ENCODE assay signal across 10 cellular contexts in the genomic region with DNA sequence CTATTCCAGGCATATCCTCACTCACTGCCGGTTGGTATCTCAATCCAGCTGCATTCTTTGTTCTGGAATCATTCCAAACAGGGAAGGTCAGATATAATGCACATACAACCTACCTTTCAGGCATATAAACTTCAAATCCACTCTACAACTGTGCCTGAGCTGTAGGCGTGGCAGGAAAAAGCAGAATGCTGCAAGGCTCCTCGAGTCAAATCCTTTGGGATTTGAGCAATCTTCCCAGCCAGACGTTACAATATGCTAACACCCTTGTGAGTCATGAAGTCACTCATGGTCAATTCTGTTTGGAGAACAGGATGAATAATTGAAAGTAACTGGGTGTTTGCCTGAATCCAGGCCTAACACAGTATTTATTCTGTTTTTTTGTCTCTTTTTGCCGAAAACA.
DNase-seq lines count a peak whose midpoint lies in the region; ATAC-seq, FAIRE-seq and TF ChIP-seq lines count a peak whose summit lies in the region.
"Had no signal": no experiment of that assay in that cellular context is flagged by ENCODE, and none has a peak within 500 bp of the region (broad histone marks: within the 10 kb centered on the region; RNA-seq: fewer than 3 reads in every experiment).

No MANE protein-coding gene starts in this region.

- H3K36me3 ChIP-seq in GM12878 (ENCODE audit: control insufficient read depth in 2 of 2, insufficient read depth in 2 of 2, low read length in 1 of 2): no peaks in the 10 kb centered on the region
- no peaks in the 10 kb centered on the region for H3K36me3 ChIP-seq in vagina

- H3K4me3 ChIP-seq in GM12878 (no peak overlapping the region; the same call in 1 of the 2 replicates), vagina (no peak overlapping the region)

- no peak for TF ChIP-seq EP300 in GM12878 (IDR thresholded peaks at IDR 0.05; ENCODE audit: borderline replicate concordance in 1 of 2, control insufficient read depth in 1 of 2, low read depth in 2 of 2, low read length in 2 of 2)

- H3K4me2 ChIP-seq in GM12878 (ENCODE audit: control insufficient read depth, insufficient read depth): peak overlapping the region; percentile 81

- no peak for ATAC-seq in GM12878

- WGBS in GM12878 (ENCODE audit: insufficient coverage, insufficient replicate concordance, low lambda C conversion rate, missing lambda C conversion rate): 35% methylated on average over 5 of the region's 5 CpGs

- SMC1A ChIA-PET in GM12878 (lab: Charles Lee; ENCODE audit: uncharacterized antibody, unreplicated experiment): interaction anchor here (0.6 to 25.4 kb wide), 8 partner anchors 9 to 166 kb away, joined by 3 to 614 read pairs (median 10); no protein-coding TSS in a partner anchor

- POLR2A ChIA-PET in GM12878 (lab: Charles Lee): interaction anchor here (0.6 to 5.0 kb wide), 6 partner anchors 15 to 293 kb away, joined by 3 to 49 read pairs (median 4); no protein-coding TSS in a partner anchor

- CTCF ChIA-PET in GM12878 (lab: Yijun Ruan, JAX): interaction anchor here (1.0 to 3.8 kb wide), 5 partner anchors 8 to 41 kb away, joined by 4 to 25 read pairs (median 8); no protein-coding TSS in a partner anchor

- H3K79me2 ChIP-seq in GM12878 (ENCODE audit: control insufficient read depth, insufficient read depth, low read length): no peaks in the 10 kb centered on the region

- H3K4me1 ChIP-seq in GM12878 (ENCODE audit: control insufficient read depth, insufficient read depth, low read length) (peaks cover 73% of the 10 kb centered on the region), vagina (no peaks in the 10 kb centered on the region)

- H2AFZ ChIP-seq in GM12878 (ENCODE audit: control insufficient read depth, low read depth, low read length): peak overlapping the region; percentile 62

- DNase-seq in NCI-H82 (lab: John Stamatoyannopoulos, UW) (peak; percentile 28), NCI-H82 treated with DMSO at 0.1 percent for 48 hours (lab: John Stamatoyannopoulos, UW; ENCODE audit: unreplicated experiment) (no peak), GM12878 (ENCODE audit: low read depth, low spot score) (no peak), islet precursor cell (peak; percentile 62), vagina (ENCODE audit: extremely low spot score in 2 of 2) (peak in 1 of 2 donors; percentile 92), superior temporal gyrus (ENCODE audit: extremely low spot score) (no peak), cerebellum (ENCODE audit: low spot score) (no peak)
- no peak for DNase-seq in stimulated activated CD4-positive, alpha-beta T cell treated with anti-CD3 and anti-CD28 coated beads, Interleukin-2, amount 100 ng/mL, for 24 hours
- DNase-seq: small intestine had no signal

- no peak for TF ChIP-seq RAD21 in GM12878 (IDR thresholded peaks at IDR 0.05; ENCODE audit: insufficient read depth, low read depth, low read length)

- RAD21 ChIA-PET in GM12878 (lab: Charles Lee; ENCODE audit: unreplicated experiment): interaction anchor here (0.6 to 6.8 kb wide), 10 partner anchors 7 to 420 kb away, joined by 3 to 123 read pairs (median 8); partner anchors contain the start of gene ADAMTS6

- peaks cover 8% of the 10 kb centered on the region; the same call in 2 of the 3 replicates for H3K9me3 ChIP-seq in GM12878 (replicated peaks; ENCODE audit: control insufficient read depth, insufficient read depth, low read length)
- no peaks in the 10 kb centered on the region for H3K9me3 ChIP-seq in vagina

- H3K27ac ChIP-seq in GM12878 (ENCODE audit: control insufficient read depth, insufficient read depth) (peak overlapping the region; percentile 95), vagina (peak overlapping the region; percentile 70)

- TF ChIP-seq CTCF in GM12878 (IDR thresholded peaks at IDR 0.05 in 2 of 3, conservative IDR thresholded peaks at IDR 0.05 in 1 of 3; ENCODE audit: control insufficient read depth in 2 of 3, extremely low read depth in 1 of 3, insufficient read depth in 1 of 3, low read depth in 3 of 3, low read length in 3 of 3) (no peak), vagina (IDR thresholded peaks at IDR 0.05) (no peak)

- in situ Hi-C loops in GM12878 (cut with MboI): loop anchor here (25.0 kb wide), 1 partner anchor 875 kb away; no protein-coding TSS in a partner anchor

- TF ChIP-seq POLR2A in GM12878 (IDR thresholded peaks at IDR 0.05; ENCODE audit: low read depth, low read length): no peak
- TF ChIP-seq POLR2A in vagina (IDR thresholded peaks at IDR 0.05): no peak

- no peaks in the 10 kb centered on the region for H4K20me1 ChIP-seq in GM12878 (ENCODE audit: control insufficient read depth, insufficient read depth)

- peak overlapping the region; percentile 68; the same call in 1 of the 2 replicates for H3K9ac ChIP-seq in GM12878 (ENCODE audit: control insufficient read depth, insufficient read depth, low read length)

- intact Hi-C loops in GM12878 (cut with micrococcal nuclease; ENCODE audit: unreplicated experiment): loop anchor here (1.0 to 10.0 kb wide), 3 partner anchors 14 to 420 kb away; partner anchors contain the start of gene ADAMTS6
- intact Hi-C loops in vagina (cut with DNase I): no loop called here

- FAIRE-seq in GM12878 (lab: Jason Lieb, UNC): no peak
- FAIRE-seq: A204.1, small intestine had no signal

- no TSS peak for BruUV-seq in GM12878 (replicated peaks; lab: Mats Ljungman, UMichigan)

- H3K27me3 ChIP-seq in GM12878 (replicated peaks in 1 of 2; ENCODE audit: control insufficient read depth in 2 of 2, insufficient read depth in 2 of 2, low read length in 1 of 2): no peaks in the 10 kb centered on the region
- H3K27me3 ChIP-seq in vagina: no peaks in the 10 kb centered on the region

TF ChIP-seq in GM12878, 131 proteins besides CTCF, POLR2A, EP300 and RAD21:
- TF ChIP-seq CHD1 (IDR thresholded peaks at IDR 0.05; ENCODE audit: low read depth, low read length) (no peak), SMC3 (IDR thresholded peaks at IDR 0.05; ENCODE audit: borderline replicate concordance, low read length) (no peak), ZNF217 (IDR thresholded peaks at IDR 0.05) (no peak), HSF1 (IDR thresholded peaks at IDR 0.05; ENCODE audit: low read depth, low read length) (no peak), NRF1 (conservative IDR thresholded peaks at IDR 0.05; ENCODE audit: low read depth, low read length) (no peak), ZBED1 (IDR thresholded peaks at IDR 0.05; ENCODE audit: borderline replicate concordance) (no peak), CHD4 (IDR thresholded peaks at IDR 0.05) (no peak), IKZF1 (conservative IDR thresholded peaks at IDR 0.05) (no peak), POLR2AphosphoS5 (IDR thresholded peaks at IDR 0.05; ENCODE audit: low read length) (no peak), NR2C2 (IDR thresholded peaks at IDR 0.05; ENCODE audit: borderline replicate concordance, control insufficient read depth, insufficient read length, low read depth) (no peak), MTA3 (IDR thresholded peaks at IDR 0.05; ENCODE audit: borderline replicate concordance, low read length) (no peak), JUNB (IDR thresholded peaks at IDR 0.05) (no peak), CREM (IDR thresholded peaks at IDR 0.05; ENCODE audit: low read depth) (no peak), SREBF2 (IDR thresholded peaks at IDR 0.05; ENCODE audit: low read length) (no peak), ETV6 (conservative IDR thresholded peaks at IDR 0.05 in 1 of 2, IDR thresholded peaks at IDR 0.05 in 1 of 2; ENCODE audit: borderline replicate concordance in 1 of 2, low read depth in 1 of 2) (no peak), GABPA (IDR thresholded peaks at IDR 0.05; ENCODE audit: low read depth) (no peak)
- TF ChIP-seq, protein P1, sequence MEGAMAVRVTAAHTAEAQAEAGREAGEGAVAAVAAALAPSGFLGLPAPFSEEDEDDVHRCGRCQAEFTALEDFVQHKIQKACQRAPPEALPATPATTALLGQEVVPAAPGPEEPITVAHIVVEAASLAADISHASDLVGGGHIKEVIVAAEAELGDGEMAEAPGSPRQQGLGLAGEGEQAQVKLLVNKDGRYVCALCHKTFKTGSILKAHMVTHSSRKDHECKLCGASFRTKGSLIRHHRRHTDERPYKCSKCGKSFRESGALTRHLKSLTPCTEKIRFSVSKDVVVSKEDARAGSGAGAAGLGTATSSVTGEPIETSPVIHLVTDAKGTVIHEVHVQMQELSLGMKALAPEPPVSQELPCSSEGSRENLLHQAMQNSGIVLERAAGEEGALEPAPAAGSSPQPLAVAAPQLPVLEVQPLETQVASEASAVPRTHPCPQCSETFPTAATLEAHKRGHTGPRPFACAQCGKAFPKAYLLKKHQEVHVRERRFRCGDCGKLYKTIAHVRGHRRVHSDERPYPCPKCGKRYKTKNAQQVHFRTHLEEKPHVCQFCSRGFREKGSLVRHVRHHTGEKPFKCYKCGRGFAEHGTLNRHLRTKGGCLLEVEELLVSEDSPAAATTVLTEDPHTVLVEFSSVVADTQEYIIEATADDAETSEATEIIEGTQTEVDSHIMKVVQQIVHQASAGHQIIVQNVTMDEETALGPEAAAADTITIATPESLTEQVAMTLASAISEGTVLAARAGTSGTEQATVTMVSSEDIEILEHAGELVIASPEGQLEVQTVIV (IDR thresholded peaks at IDR 0.05; ENCODE audit: borderline replicate concordance, partially characterized antibody): no peak

Comparison
In these comparisons a context has a peak if more than half of its experiments do, and no peak if none do; other contexts are left out.
1. DNase-seq: peak in NCI-H82 (single experiment) and islet precursor cell (single experiment); none in NCI-H82 treated with DMSO at 0.1 percent for 48 hours (single experiment), GM12878 (single experiment), superior temporal gyrus (single experiment), cerebellum (single experiment) and stimulated activated CD4-positive, alpha-beta T cell treated with anti-CD3 and anti-CD28 coated beads, Interleukin-2, amount 100 ng/mL, for 24 hours (0 of 2).